ENCODE assay signal across 9 cellular contexts in the genomic region with DNA sequence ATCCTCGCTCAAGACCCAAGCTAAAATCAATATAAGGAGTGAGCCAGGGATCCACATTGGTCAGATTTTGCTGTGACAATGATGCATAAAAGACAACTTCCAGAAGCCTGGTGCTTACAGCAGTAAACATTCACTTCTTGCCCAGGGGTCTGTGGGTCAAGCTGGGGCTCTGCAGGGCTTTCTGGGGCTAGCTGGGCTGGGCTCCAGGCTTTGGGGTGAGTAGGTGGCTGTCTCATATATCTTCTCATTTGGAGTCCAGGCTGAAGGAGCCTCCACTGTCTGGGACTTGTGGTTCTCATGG. TPM values are rescaled to one million over a fixed set of nuclear protein-coding genes. Genes with fewer than 3 reads are reported as not detected.
DNase-seq lines count a peak whose midpoint lies in the region; ATAC-seq and TF ChIP-seq lines count a peak whose summit lies in the region.
"Had no signal": no experiment of that assay in that cellular context is flagged by ENCODE, and none has a peak within 500 bp of the region (broad histone marks: within the 10 kb centered on the region; RNA-seq: fewer than 3 reads in every experiment).

No MANE protein-coding gene starts in this region.

- TF ChIP-seq CTCF in GM23338 (conservative IDR thresholded peaks at IDR 0.05; ENCODE audit: low read depth in 2 of 2) (no peak), esophagus squamous epithelium (IDR thresholded peaks at IDR 0.05) (no peak), gastrocnemius medialis (IDR thresholded peaks at IDR 0.05 in 4 of 5, conservative IDR thresholded peaks at IDR 0.05 in 1 of 5) (no peak), GM13977 (IDR thresholded peaks at IDR 0.05; ENCODE audit: extremely low read depth, insufficient read depth, missing control alignments) (no peak)

- WGBS in esophagus squamous epithelium, 2 donors = 85 to 100% methylated on average over 1 of the region's 1 CpG

- intact Hi-C loops in esophagus squamous epithelium (cut with DNase I) (no loop called here), gastrocnemius medialis (cut with DNase I; ENCODE audit: low total_unique reads) (no loop called here)

- peaks cover 23% of the 10 kb centered on the region for H3K9me3 Mint-ChIP-seq in GM23338
- no peaks in the 10 kb centered on the region for H3K9me3 Mint-ChIP-seq in T-cell

- H3K4me1 Mint-ChIP-seq in GM23338 (peaks cover 8% of the 10 kb centered on the region), T-cell (peaks cover 4 to 26% (median 13%) of the 10 kb centered on the region in 3 donors)

- POLR2A ChIA-PET in T-cell (lab: Charles Lee) = no interaction called here

- peak overlapping the region; percentile 63; the same call in 1 of the 2 replicates for H2AFZ ChIP-seq in GM23338

- H3K4me3 ChIP-seq in GM23338 (no peak overlapping the region), esophagus squamous epithelium (peak overlapping the region in 2 of 4 donors; percentile 34 to 56), gastrocnemius medialis (no peak overlapping the region)

- peaks cover 3% of the 10 kb centered on the region for H3K36me3 Mint-ChIP-seq in GM23338 (ENCODE audit: low read depth)
- H3K36me3 Mint-ChIP-seq in T-cell = no peaks in the 10 kb centered on the region

- H3K4me1 ChIP-seq in GM23338 (ENCODE audit: insufficient read depth) = 0 out of 2 replicates have a peak, but pooled peaks cover 5% of the 10 kb centered on the region
- H3K4me1 ChIP-seq in esophagus squamous epithelium = peaks cover 39 to 56% (median 41%) of the 10 kb centered on the region in 3 donors
- peaks cover 28 to 35% of the 10 kb centered on the region in 2 donors for H3K4me1 ChIP-seq in gastrocnemius medialis

- no peaks in the 10 kb centered on the region for H4K20me1 ChIP-seq in GM23338 (replicated peaks; ENCODE audit: insufficient read depth)

- H3K27me3 Mint-ChIP-seq in GM23338 (ENCODE audit: insufficient read depth, low read depth, poor library complexity) (peaks cover 2% of the 10 kb centered on the region), T-cell (no peaks in the 10 kb centered on the region)

- H3K27ac Mint-ChIP-seq in GM23338 (no peak overlapping the region), T-cell (peak overlapping the region; percentile 94 to 95)

- no peak for DNase-seq in GM23338 (ENCODE audit: low spot score)
- DNase-seq in T-cell = no peak
- no peak for DNase-seq in esophagus squamous epithelium (lab: John Stamatoyannopoulos, UW)
- no peak for DNase-seq in gastrocnemius medialis
- DNase-seq in NCI-H146 (lab: John Stamatoyannopoulos, UW) = no peak
- DNase-seq in GM13977 (ENCODE audit: low spot score) = no peak
- no peak for DNase-seq in mesenteric fat pad (ENCODE audit: low spot score)
- DNase-seq in SIG-M5 (lab: John Stamatoyannopoulos, UW) = no peak
- DNase-seq: NCI-H1930 had no signal

- no peaks in the 10 kb centered on the region for H3F3A ChIP-seq in GM23338 (replicated peaks; ENCODE audit: low read depth)

- no peaks in the 10 kb centered on the region for H3K9me3 ChIP-seq in esophagus squamous epithelium
- H3K9me3 ChIP-seq in gastrocnemius medialis = peaks cover 0 to 11% (median 5%) of the 10 kb centered on the region in 3 donors

- TF ChIP-seq POLR2A in esophagus squamous epithelium (IDR thresholded peaks at IDR 0.05) (no peak), gastrocnemius medialis (IDR thresholded peaks at IDR 0.05) (no peak)

- H3K27ac ChIP-seq in GM23338 (ENCODE audit: low read depth) (no peak overlapping the region), esophagus squamous epithelium (peak overlapping the region; percentile 90 to 97 (median 95)), gastrocnemius medialis (peak overlapping the region; percentile 3 to 78 (median 72))

- no peak for ATAC-seq in GM23338
- no peak for ATAC-seq in T-cell (replicated peaks in 1 of 4)
- ATAC-seq in gastrocnemius medialis = no peak

- no peak overlapping the region for H3K4me2 ChIP-seq in GM23338

- H3K4me3 Mint-ChIP-seq in GM23338 (no peak overlapping the region), T-cell (peak overlapping the region; percentile 50 to 79 (median 70))

- CTCF ChIA-PET in T-cell (lab: Charles Lee) = no interaction called here

- no peaks in the 10 kb centered on the region for H3K79me2 ChIP-seq in GM23338 (replicated peaks; ENCODE audit: insufficient read depth)

- in situ Hi-C loops in gastrocnemius medialis (cut with MboI; ENCODE audit: low sequenced_read_pairs in 4 of 4) (no loop called here), GM13977 (cut with MboI; ENCODE audit: low pct_unique_long_range_greater_than_20kb, low sequenced_read_pairs, unreplicated experiment) (no loop called here)

- no peaks in the 10 kb centered on the region for H3K36me3 ChIP-seq in GM23338 (ENCODE audit: insufficient read depth)
- no peaks in the 10 kb centered on the region for H3K36me3 ChIP-seq in esophagus squamous epithelium
- no peaks in the 10 kb centered on the region for H3K36me3 ChIP-seq in gastrocnemius medialis

- 0 out of 2 replicates have a peak, but pooled peaks cover 6% of the 10 kb centered on the region for H3K9me2 ChIP-seq in GM23338 (ENCODE audit: insufficient read depth)

- H3K27me3 ChIP-seq in GM23338 (ENCODE audit: insufficient read depth) (no peaks in the 10 kb centered on the region), esophagus squamous epithelium (no peaks in the 10 kb centered on the region), gastrocnemius medialis (no peaks in the 10 kb centered on the region)

TF ChIP-seq in GM23338, 12 proteins besides CTCF, POLR2A, EP300 and RAD21 (continues in another document):
- no peak for TF ChIP-seq NANOG (IDR thresholded peaks at IDR 0.05; ENCODE audit: borderline replicate concordance)
- no peak for TF ChIP-seq EZH2phosphoT487 (IDR thresholded peaks at IDR 0.05; ENCODE audit: unreplicated experiment)
- TF ChIP-seq CREB1 (CRISPR knock-in tag; IDR thresholded peaks at IDR 0.05; ENCODE audit: low read depth) = no peak
- TF ChIP-seq ZNF331 (CRISPR knock-in tag; IDR thresholded peaks at IDR 0.05; ENCODE audit: low read depth) = no peak
- no peak for TF ChIP-seq ZNF114 (CRISPR knock-in tag; IDR thresholded peaks at IDR 0.05)
- TF ChIP-seq STAT1 (IDR thresholded peaks at IDR 0.05; ENCODE audit: unreplicated experiment) = no peak
- TF ChIP-seq, protein P1, sequence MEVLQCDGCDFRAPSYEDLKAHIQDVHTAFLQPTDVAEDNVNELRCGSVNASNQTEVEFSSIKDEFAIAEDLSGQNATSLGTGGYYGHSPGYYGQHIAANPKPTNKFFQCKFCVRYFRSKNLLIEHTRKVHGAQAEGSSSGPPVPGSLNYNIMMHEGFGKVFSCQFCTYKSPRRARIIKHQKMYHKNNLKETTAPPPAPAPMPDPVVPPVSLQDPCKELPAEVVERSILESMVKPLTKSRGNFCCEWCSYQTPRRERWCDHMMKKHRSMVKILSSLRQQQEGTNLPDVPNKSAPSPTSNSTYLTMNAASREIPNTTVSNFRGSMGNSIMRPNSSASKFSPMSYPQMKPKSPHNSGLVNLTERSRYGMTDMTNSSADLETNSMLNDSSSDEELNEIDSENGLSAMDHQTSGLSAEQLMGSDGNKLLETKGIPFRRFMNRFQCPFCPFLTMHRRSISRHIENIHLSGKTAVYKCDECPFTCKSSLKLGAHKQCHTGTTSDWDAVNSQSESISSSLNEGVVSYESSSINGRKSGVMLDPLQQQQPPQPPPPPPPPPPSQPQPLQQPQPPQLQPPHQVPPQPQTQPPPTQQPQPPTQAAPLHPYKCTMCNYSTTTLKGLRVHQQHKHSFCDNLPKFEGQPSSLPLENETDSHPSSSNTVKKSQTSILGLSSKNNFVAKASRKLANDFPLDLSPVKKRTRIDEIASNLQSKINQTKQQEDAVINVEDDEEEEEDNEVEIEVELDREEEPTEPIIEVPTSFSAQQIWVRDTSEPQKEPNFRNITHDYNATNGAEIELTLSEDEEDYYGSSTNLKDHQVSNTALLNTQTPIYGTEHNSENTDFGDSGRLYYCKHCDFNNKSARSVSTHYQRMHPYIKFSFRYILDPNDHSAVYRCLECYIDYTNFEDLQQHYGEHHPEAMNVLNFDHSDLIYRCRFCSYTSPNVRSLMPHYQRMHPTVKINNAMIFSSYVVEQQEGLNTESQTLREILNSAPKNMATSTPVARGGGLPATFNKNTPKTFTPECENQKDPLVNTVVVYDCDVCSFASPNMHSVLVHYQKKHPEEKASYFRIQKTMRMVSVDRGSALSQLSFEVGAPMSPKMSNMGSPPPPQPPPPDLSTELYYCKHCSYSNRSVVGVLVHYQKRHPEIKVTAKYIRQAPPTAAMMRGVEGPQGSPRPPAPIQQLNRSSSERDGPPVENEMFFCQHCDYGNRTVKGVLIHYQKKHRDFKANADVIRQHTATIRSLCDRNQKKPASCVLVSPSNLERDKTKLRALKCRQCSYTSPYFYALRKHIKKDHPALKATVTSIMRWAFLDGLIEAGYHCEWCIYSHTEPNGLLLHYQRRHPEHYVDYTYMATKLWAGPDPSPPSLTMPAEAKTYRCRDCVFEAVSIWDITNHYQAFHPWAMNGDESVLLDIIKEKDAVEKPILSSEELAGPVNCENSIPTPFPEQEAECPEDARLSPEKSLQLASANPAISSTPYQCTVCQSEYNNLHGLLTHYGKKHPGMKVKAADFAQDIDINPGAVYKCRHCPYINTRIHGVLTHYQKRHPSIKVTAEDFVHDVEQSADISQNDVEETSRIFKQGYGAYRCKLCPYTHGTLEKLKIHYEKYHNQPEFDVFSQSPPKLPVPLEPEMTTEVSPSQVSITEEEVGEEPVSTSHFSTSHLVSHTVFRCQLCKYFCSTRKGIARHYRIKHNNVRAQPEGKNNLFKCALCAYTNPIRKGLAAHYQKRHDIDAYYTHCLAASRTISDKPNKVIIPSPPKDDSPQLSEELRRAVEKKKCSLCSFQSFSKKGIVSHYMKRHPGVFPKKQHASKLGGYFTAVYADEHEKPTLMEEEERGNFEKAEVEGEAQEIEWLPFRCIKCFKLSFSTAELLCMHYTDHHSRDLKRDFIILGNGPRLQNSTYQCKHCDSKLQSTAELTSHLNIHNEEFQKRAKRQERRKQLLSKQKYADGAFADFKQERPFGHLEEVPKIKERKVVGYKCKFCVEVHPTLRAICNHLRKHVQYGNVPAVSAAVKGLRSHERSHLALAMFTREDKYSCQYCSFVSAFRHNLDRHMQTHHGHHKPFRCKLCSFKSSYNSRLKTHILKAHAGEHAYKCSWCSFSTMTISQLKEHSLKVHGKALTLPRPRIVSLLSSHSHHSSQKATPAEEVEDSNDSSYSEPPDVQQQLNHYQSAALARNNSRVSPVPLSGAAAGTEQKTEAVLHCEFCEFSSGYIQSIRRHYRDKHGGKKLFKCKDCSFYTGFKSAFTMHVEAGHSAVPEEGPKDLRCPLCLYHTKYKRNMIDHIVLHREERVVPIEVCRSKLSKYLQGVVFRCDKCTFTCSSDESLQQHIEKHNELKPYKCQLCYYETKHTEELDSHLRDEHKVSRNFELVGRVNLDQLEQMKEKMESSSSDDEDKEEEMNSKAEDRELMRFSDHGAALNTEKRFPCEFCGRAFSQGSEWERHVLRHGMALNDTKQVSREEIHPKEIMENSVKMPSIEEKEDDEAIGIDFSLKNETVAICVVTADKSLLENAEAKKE (CRISPR knock-in tag; IDR thresholded peaks at IDR 0.05) = no peak

RNA-seq across cellular contexts. Expression of a gene that starts 25.8 kb away (rescaled TPM):
- total RNA-seq in GM23338 (2014; rRNA removed; shearing (Covaris generic)) = 57.4 and 62.4 TPM in 2 replicates
- 101 and 102 TPM in 2 replicates for polyA plus RNA-seq in GM23338 (2016; fragmentation: Nextera tagmentation; extraction: Ambion mirVana)
- 10 to 100 TPM; 30.2 to 41.2 (median 38.1) TPM for total RNA-seq in T-cell
- 10 to 100 TPM; 23.1 to 49.9 (median 31.6) TPM for total RNA-seq in esophagus squamous epithelium
- 10 to 100 TPM in 3 of 4 donors, 1 to 10 TPM in 1; 9.4 to 13.6 (median 12.2) TPM for total RNA-seq in gastrocnemius medialis
- 42.4 TPM for total RNA-seq in mesenteric fat pad
